Comparison of ENCODE assay signal across 13 cellular contexts in the genomic region with DNA sequence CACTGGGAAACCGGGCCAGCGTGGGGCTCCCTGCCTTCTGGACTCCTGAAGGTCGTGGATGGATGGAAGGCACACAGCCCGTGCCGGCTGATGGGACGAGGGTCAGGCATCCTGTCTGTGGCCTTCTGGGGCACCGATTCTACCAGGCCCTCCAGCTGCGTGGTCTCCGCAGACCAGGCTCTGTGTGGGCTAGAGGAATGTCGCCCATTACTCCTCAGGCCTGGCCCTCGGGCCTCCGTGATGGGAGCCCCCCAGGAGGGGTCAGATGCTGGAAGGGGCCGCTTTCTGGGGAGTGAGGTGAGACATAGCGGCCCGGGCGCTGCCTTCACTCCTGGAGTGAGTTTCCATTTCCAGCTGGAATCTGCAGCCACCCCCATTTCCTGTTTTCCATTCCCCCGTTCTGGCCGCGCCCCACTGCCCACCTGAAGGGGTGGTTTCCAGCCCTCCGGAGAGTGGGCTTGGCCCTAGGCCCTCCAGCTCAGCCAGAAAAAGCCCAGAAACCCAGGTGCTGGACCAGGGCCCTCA. TPM values are rescaled to one million over a fixed set of nuclear protein-coding genes. Genes with fewer than 3 reads are reported as not detected.
DNase-seq lines count a peak whose midpoint lies in the region; ATAC-seq and TF ChIP-seq lines count a peak whose summit lies in the region.
"Had no signal": no experiment of that assay in that cellular context is flagged by ENCODE, and none has a peak within 500 bp of the region (broad histone marks: within the 10 kb centered on the region; RNA-seq: fewer than 3 reads in every experiment).

No MANE protein-coding gene starts in this region.

- no peak for TF ChIP-seq POLR2A in upper lobe of left lung (IDR thresholded peaks at IDR 0.05)

- peaks cover 42% of the 10 kb centered on the region for H3K36me3 ChIP-seq in RWPE2 (ENCODE audit: low read depth)
- H3K36me3 ChIP-seq in upper lobe of left lung, result peaks cover 5 to 75% (median 40%) of the 10 kb centered on the region in 4 donors
- H3K36me3 ChIP-seq: neural progenitor cell had no signal

- no peaks in the 10 kb centered on the region for H3K27me3 Mint-ChIP-seq in natural killer cell (ENCODE audit: low read depth in 2 of 2)

- 59 to 72% methylated on average over 14 to 15 of the region's 20 CpGs for WGBS in upper lobe of left lung, 2 donors

- H3K27me3 ChIP-seq in RWPE2 (ENCODE audit: insufficient read depth, poor library complexity, severe bottlenecking) (no peaks in the 10 kb centered on the region), upper lobe of left lung (no peaks in the 10 kb centered on the region)

- ATAC-seq in RWPE2 (ENCODE audit: low read depth) (no peak), Right ventricle myocardium inferior (no peak), natural killer cell (no peak), upper lobe of left lung (ENCODE audit: low FRiP score in 2 of 2) (no peak), GM19463 (IDR thresholded peaks at IDR 0.05; ENCODE audit: unreplicated experiment) (no peak), HG02884 (IDR thresholded peaks at IDR 0.05; ENCODE audit: unreplicated experiment) (no peak)

- TF ChIP-seq CTCF in RWPE2 (IDR thresholded peaks at IDR 0.05; ENCODE audit: poor library complexity, severe bottlenecking), result no peak
- no peak for TF ChIP-seq CTCF in natural killer cell (IDR thresholded peaks at IDR 0.05)
- TF ChIP-seq CTCF in upper lobe of left lung (IDR thresholded peaks at IDR 0.05), result no peak

- TF ChIP-seq EP300 in upper lobe of left lung (IDR thresholded peaks at IDR 0.05), result no peak

- peak overlapping the region; percentile 77 for H3K27ac ChIP-seq in RWPE2 (ENCODE audit: poor library complexity, severe bottlenecking)
- H3K27ac ChIP-seq in upper lobe of left lung, result peak overlapping the region; percentile 43 to 82 (median 56)
- H3K27ac ChIP-seq: neural progenitor cell had no signal

- H3K4me1 ChIP-seq in RWPE2 (ENCODE audit: insufficient read depth, poor library complexity, severe bottlenecking) (peaks cover 11% of the 10 kb centered on the region), upper lobe of left lung (peaks cover 18 to 37% (median 23%) of the 10 kb centered on the region in 4 donors)
- H3K4me1 ChIP-seq: neural progenitor cell had no signal

- H3K9me3 Mint-ChIP-seq in natural killer cell, result no peaks in the 10 kb centered on the region
- H3K9me3 Mint-ChIP-seq: activated T-helper 1 cell treated with anti-CD3 and anti-CD28 coated beads, Interleukin-12 subunit alpha, Interleukin-12 subunit beta, Interleukin-2, Interleukin-4 antibody, amounts not matched to agents 30 ng/mL and 10 ng/mL and 1 ng/mL, durations not matched to agents 14 hours and 24 hours and 36 hours; neural progenitor cell had no signal

- no peaks in the 10 kb centered on the region for H3K36me3 Mint-ChIP-seq in natural killer cell

- H3K9me3 ChIP-seq in RWPE2 (ENCODE audit: severe bottlenecking) (no peaks in the 10 kb centered on the region), upper lobe of left lung (no peaks in the 10 kb centered on the region)

- no peak overlapping the region for H3K4me3 ChIP-seq in RWPE2 (ENCODE audit: severe bottlenecking)
- no peak overlapping the region for H3K4me3 ChIP-seq in upper lobe of left lung
- H3K4me3 ChIP-seq: neural progenitor cell had no signal

- H3K4me3 Mint-ChIP-seq in natural killer cell, result no peak overlapping the region
- H3K4me3 Mint-ChIP-seq: activated T-helper 1 cell treated with anti-CD3 and anti-CD28 coated beads, Interleukin-12 subunit alpha, Interleukin-12 subunit beta, Interleukin-2, Interleukin-4 antibody, amounts not matched to agents 30 ng/mL and 10 ng/mL and 1 ng/mL, durations not matched to agents 14 hours and 24 hours and 36 hours; neural progenitor cell had no signal

- peaks cover 12% of the 10 kb centered on the region in 2 donors for H3K4me1 Mint-ChIP-seq in natural killer cell

- DNase-seq in RWPE2 (ENCODE audit: low spot score) (peak; percentile 47), Right ventricle myocardium inferior (ENCODE audit: missing footprints) (peak; percentile 58), natural killer cell (no peak), upper lobe of left lung (no peak), DMS53 treated with DMSO at 0.1 percent for 48 hours (lab: John Stamatoyannopoulos, UW; ENCODE audit: unreplicated experiment) (no peak)
- no peak for DNase-seq in stimulated activated naive CD4-positive, alpha-beta T cell (lab: John Stamatoyannopoulos, UW)
- DNase-seq: activated CD4-positive, alpha-beta T cell treated with anti-CD3 and anti-CD28 coated beads for 4 hours; GOT3; stimulated activated CD4-positive, alpha-beta T cell treated with anti-CD3 and anti-CD28 coated beads, Interleukin-15, amount 100 ng/mL, for 24 hours had no signal

- peak overlapping the region; percentile 48 to 49 for H3K27ac Mint-ChIP-seq in natural killer cell
- H3K27ac Mint-ChIP-seq: activated T-helper 1 cell treated with anti-CD3 and anti-CD28 coated beads, Interleukin-12 subunit alpha, Interleukin-12 subunit beta, Interleukin-2, Interleukin-4 antibody, amounts not matched to agents 30 ng/mL and 10 ng/mL and 1 ng/mL, durations not matched to agents 14 hours and 24 hours and 36 hours; neural progenitor cell had no signal

- intact Hi-C loops in Right ventricle myocardium inferior (cut with DNase I) (loop anchor here (10.0 kb wide), 1 partner anchor 373 kb away; a partner anchor contains a TSS), natural killer cell (cut with micrococcal nuclease) (loop anchor here (5.0 kb wide), 2 partner anchors 35 to 375 kb away; a partner anchor contains a TSS)

RNA-seq across cellular contexts. Expression of a gene that starts 26.9 kb away (rescaled TPM):
- total RNA-seq in Right ventricle myocardium inferior, result 17.6 TPM
- 10 to 100 TPM; 78.6 to 93.1 (median 85.5) TPM for total RNA-seq in natural killer cell
- total RNA-seq in upper lobe of left lung, result 100 to 1,000 TPM in 1 of 6 donors, 10 to 100 TPM in 5; 34.2 to 137 (median 46.9) TPM

RNA-seq across cellular contexts. Expression of a gene that starts 33.8 kb away (rescaled TPM):
- total RNA-seq in Right ventricle myocardium inferior, result 25.4 TPM
- 100 to 1,000 TPM; 142 to 167 (median 165) TPM for total RNA-seq in natural killer cell
- total RNA-seq in upper lobe of left lung, result 10 to 100 TPM; 41.2 to 93.2 (median 64.0) TPM

Comparison
In these comparisons a context has a peak if more than half of its experiments do, and no peak if none do; other contexts are left out.
1. DNase-seq: peak in RWPE2 (single experiment) and Right ventricle myocardium inferior (single experiment); none in natural killer cell (single experiment), upper lobe of left lung (0 of 2), stimulated activated naive CD4-positive, alpha-beta T cell (0 of 6) and DMS53 treated with DMSO at 0.1 percent for 48 hours (single experiment).